Comparison of ENCODE assay signal across 24 cellular contexts in the genomic region with DNA sequence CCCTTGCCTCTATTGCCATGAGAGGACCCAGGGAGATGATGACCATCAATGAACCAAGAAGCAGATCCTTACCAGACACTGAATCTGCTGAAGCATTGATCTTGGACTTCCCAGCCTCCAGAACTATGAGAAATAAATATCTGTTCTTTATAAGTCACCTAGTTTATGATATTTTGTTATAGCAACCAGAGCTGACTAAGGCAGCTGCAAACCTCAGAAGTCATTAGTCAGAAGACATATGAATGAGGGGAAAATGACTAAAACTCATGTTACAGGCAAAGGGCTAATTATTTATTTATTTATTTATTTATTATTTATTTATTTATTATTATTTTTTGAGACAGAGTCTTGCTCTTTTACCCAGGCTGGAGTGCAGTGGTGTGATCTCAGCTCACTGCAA.
DNase-seq lines count a peak whose midpoint lies in the region; TF ChIP-seq lines count a peak whose summit lies in the region.
"Had no signal": no experiment of that assay in that cellular context is flagged by ENCODE, and none has a peak within 500 bp of the region (broad histone marks: within the 10 kb centered on the region; RNA-seq: fewer than 3 reads in every experiment).

No MANE protein-coding gene starts in this region.

- H3K27ac ChIP-seq in brain microvascular endothelial cell = peak overlapping the region; percentile 8
- H3K27ac ChIP-seq in osteoblast (ENCODE audit: low read depth, low read length) = peak overlapping the region; percentile 57
- no peak overlapping the region for H3K27ac ChIP-seq in tibial nerve
- H3K27ac ChIP-seq: KMS-11, Peyer's patch had no signal

- H3K27ac Mint-ChIP-seq in progenitor cell of endocrine pancreas = no peak overlapping the region
- H3K27ac Mint-ChIP-seq: CD4-positive, alpha-beta memory T cell; GM23338; H9; IgD-negative memory B cell had no signal

- no peaks in the 10 kb centered on the region for H3K9me3 ChIP-seq in osteoblast (ENCODE audit: low read depth, low read length)
- no peaks in the 10 kb centered on the region for H3K9me3 ChIP-seq in tibial nerve
- H3K9me3 ChIP-seq: Peyer's patch, SK-N-SH had no signal

- H2AFZ ChIP-seq in osteoblast (ENCODE audit: low read length) = no peak overlapping the region
- H2AFZ ChIP-seq: GM23338 had no signal

- no peak overlapping the region for H3K4me2 ChIP-seq in osteoblast (ENCODE audit: insufficient read depth, low read length)
- H3K4me2 ChIP-seq: GM23338, KMS-11, SK-N-SH had no signal

- peaks cover 6% of the 10 kb centered on the region for H3K9me3 Mint-ChIP-seq in progenitor cell of endocrine pancreas (ENCODE audit: low read depth)
- H3K9me3 Mint-ChIP-seq: GM23338 had no signal

- H3K36me3 ChIP-seq in brain microvascular endothelial cell (replicated peaks) (no peaks in the 10 kb centered on the region), osteoblast (ENCODE audit: insufficient read depth, low read length) (no peaks in the 10 kb centered on the region), tibial nerve (no peaks in the 10 kb centered on the region)
- H3K36me3 ChIP-seq: Peyer's patch had no signal

- TF ChIP-seq CTCF in brain microvascular endothelial cell (IDR thresholded peaks at IDR 0.05; ENCODE audit: low read depth, low read length, missing control alignments) (no peak), osteoblast (IDR thresholded peaks at IDR 0.05; ENCODE audit: extremely low read depth, low read depth, low read length) (no peak), tibial nerve (IDR thresholded peaks at IDR 0.05) (no peak), progenitor cell of endocrine pancreas (IDR thresholded peaks at IDR 0.05; ENCODE audit: unreplicated experiment) (no peak)

- H3K4me1 ChIP-seq in osteoblast (ENCODE audit: insufficient read depth, low read length) (peaks cover 18% of the 10 kb centered on the region), tibial nerve (peaks cover 0 to 12% (median 0%) of the 10 kb centered on the region in 4 donors)
- H3K4me1 ChIP-seq: Peyer's patch had no signal

- in situ Hi-C loops in brain microvascular endothelial cell (cut with HindIII; ENCODE audit: low pct_ligation_motif_present, low sequenced_read_pairs) = no loop called here

- no peaks in the 10 kb centered on the region for H3K27me3 Mint-ChIP-seq in progenitor cell of endocrine pancreas
- H3K27me3 Mint-ChIP-seq: IgD-negative memory B cell had no signal

- no peak overlapping the region for H3K4me3 Mint-ChIP-seq in progenitor cell of endocrine pancreas (ENCODE audit: low read depth)
- H3K4me3 Mint-ChIP-seq: CD4-positive, alpha-beta memory T cell; GM23338; H9; IgD-negative memory B cell had no signal

- no peaks in the 10 kb centered on the region for H4K20me1 ChIP-seq in osteoblast (ENCODE audit: insufficient read depth, low read length)

- no peaks in the 10 kb centered on the region for H3K79me2 ChIP-seq in osteoblast (ENCODE audit: insufficient read depth, low read length)

- no peaks in the 10 kb centered on the region for H3K4me1 Mint-ChIP-seq in progenitor cell of endocrine pancreas (ENCODE audit: low read depth)
- H3K4me1 Mint-ChIP-seq: CD4-positive, alpha-beta memory T cell; GM23338; H9 had no signal

- H3K4me3 ChIP-seq in brain microvascular endothelial cell (ENCODE audit: low read depth, low read length) (no peak overlapping the region), osteoblast (ENCODE audit: insufficient read depth, low read length) (no peak overlapping the region), tibial nerve (no peak overlapping the region)
- H3K4me3 ChIP-seq: GM23338, Peyer's patch had no signal

- TF ChIP-seq EP300 in tibial nerve (IDR thresholded peaks at IDR 0.05) = no peak

- H3K27me3 ChIP-seq in brain microvascular endothelial cell (replicated peaks) = no peaks in the 10 kb centered on the region
- H3K27me3 ChIP-seq in osteoblast (ENCODE audit: insufficient read depth, low read length) = no peaks in the 10 kb centered on the region
- no peaks in the 10 kb centered on the region for H3K27me3 ChIP-seq in tibial nerve
- H3K27me3 ChIP-seq: Peyer's patch had no signal

- peaks cover 1% of the 10 kb centered on the region for H3K36me3 Mint-ChIP-seq in progenitor cell of endocrine pancreas (ENCODE audit: insufficient read depth)
- H3K36me3 Mint-ChIP-seq: CD4-positive, alpha-beta memory T cell; IgD-negative memory B cell had no signal

- DNase-seq in ELR (ENCODE audit: low read depth) (peak; percentile 63), M059J (ENCODE audit: low read depth) (peak; percentile 50), brain microvascular endothelial cell (no peak), osteoblast (ENCODE audit: insufficient read length, low spot score, missing footprints) (no peak), tibial nerve (ENCODE audit: low spot score in 2 of 2) (no peak), NCI-H345 treated with DMSO at 0.1 percent for 48 hours (lab: John Stamatoyannopoulos, UW; ENCODE audit: unreplicated experiment) (no peak), progenitor cell of endocrine pancreas (ENCODE audit: low spot score, unreplicated experiment) (no peak)
- DNase-seq: C1 segment of cervical spinal cord; CD4-positive, alpha-beta memory T cell; COR-L47; DMS53; H9; NCI-H1092; NCI-H1417 treated with DMSO at 0.1 percent for 48 hours; NCI-H1694 treated with DMSO at 0.1 percent for 48 hours; NCI-H2081; NCI-H2227 treated with DMSO at 0.1 percent for 48 hours; NCI-H510A; NCI-H69; Peyer's patch; SK-N-SH had no signal

- no peak for TF ChIP-seq POLR2A in tibial nerve (IDR thresholded peaks at IDR 0.05)

Comparison
In these comparisons a context has a peak if more than half of its experiments do, and no peak if none do; other contexts are left out.
1. DNase-seq: peak in ELR (single experiment) and M059J (single experiment); none in brain microvascular endothelial cell (single experiment), osteoblast (single experiment), tibial nerve (0 of 2), NCI-H345 treated with DMSO at 0.1 percent for 48 hours (single experiment) and progenitor cell of endocrine pancreas (single experiment).
2. H3K27ac ChIP-seq: peak in brain microvascular endothelial cell (single experiment) and osteoblast (single experiment); none in tibial nerve (0 of 4).